ENCODE assay signal across 1 cellular context in the genomic region with DNA sequence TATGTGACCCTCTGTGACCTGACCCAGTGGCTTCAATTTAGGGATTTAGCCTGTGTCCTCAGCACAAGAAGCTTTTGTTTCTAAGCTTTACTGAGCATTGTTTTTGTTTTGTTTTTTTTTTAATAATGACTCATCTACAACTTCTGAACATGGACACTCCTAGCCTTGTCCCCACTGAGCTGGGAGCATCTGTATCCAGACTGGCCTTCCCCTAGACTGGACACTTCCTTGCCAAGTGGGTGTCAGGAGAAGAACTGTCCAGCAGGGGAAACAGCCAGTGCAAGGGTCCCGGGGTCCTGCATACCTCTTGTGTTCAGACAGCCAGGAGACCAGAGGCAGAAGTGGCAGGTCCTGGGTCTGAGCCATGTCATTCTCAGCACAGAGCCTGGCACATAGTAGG.
TF ChIP-seq lines count a peak whose summit lies in the region.

No MANE protein-coding gene starts in this region.

TF ChIP-seq in HepG2, 621 proteins besides CTCF, POLR2A, EP300 and RAD21 (continued from another document):
- TF ChIP-seq, protein P1, sequence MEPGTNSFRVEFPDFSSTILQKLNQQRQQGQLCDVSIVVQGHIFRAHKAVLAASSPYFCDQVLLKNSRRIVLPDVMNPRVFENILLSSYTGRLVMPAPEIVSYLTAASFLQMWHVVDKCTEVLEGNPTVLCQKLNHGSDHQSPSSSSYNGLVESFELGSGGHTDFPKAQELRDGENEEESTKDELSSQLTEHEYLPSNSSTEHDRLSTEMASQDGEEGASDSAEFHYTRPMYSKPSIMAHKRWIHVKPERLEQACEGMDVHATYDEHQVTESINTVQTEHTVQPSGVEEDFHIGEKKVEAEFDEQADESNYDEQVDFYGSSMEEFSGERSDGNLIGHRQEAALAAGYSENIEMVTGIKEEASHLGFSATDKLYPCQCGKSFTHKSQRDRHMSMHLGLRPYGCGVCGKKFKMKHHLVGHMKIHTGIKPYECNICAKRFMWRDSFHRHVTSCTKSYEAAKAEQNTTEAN (CRISPR knock-in tag; conservative IDR thresholded peaks at IDR 0.05) = no peak
- TF ChIP-seq, protein P2, sequence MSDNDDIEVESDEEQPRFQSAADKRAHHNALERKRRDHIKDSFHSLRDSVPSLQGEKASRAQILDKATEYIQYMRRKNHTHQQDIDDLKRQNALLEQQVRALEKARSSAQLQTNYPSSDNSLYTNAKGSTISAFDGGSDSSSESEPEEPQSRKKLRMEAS (IDR thresholded peaks at IDR 0.05) = no peak
- TF ChIP-seq, protein P3, sequence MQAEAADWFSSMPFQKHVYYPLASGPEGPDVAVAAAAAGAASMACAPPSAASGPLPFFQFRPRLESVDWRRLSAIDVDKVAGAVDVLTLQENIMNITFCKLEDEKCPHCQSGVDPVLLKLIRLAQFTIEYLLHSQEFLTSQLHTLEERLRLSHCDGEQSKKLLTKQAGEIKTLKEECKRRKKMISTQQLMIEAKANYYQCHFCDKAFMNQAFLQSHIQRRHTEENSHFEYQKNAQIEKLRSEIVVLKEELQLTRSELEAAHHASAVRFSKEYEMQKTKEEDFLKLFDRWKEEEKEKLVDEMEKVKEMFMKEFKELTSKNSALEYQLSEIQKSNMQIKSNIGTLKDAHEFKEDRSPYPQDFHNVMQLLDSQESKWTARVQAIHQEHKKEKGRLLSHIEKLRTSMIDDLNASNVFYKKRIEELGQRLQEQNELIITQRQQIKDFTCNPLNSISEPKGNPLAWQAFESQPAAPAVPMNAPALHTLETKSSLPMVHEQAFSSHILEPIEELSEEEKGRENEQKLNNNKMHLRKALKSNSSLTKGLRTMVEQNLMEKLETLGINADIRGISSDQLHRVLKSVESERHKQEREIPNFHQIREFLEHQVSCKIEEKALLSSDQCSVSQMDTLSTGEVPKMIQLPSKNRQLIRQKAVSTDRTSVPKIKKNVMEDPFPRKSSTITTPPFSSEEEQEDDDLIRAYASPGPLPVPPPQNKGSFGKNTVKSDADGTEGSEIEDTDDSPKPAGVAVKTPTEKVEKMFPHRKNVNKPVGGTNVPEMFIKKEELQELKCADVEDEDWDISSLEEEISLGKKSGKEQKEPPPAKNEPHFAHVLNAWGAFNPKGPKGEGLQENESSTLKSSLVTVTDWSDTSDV (CRISPR knock-in tag; IDR thresholded peaks at IDR 0.05) = no peak
- TF ChIP-seq, protein P4, sequence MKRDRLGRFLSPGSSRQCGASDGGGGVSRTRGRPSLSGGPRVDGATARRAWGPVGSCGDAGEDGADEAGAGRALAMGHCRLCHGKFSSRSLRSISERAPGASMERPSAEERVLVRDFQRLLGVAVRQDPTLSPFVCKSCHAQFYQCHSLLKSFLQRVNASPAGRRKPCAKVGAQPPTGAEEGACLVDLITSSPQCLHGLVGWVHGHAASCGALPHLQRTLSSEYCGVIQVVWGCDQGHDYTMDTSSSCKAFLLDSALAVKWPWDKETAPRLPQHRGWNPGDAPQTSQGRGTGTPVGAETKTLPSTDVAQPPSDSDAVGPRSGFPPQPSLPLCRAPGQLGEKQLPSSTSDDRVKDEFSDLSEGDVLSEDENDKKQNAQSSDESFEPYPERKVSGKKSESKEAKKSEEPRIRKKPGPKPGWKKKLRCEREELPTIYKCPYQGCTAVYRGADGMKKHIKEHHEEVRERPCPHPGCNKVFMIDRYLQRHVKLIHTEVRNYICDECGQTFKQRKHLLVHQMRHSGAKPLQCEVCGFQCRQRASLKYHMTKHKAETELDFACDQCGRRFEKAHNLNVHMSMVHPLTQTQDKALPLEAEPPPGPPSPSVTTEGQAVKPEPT (CRISPR knock-in tag; IDR thresholded peaks at IDR 0.05; ENCODE audit: low read depth) = no peak
